8 cellular contexts compared by ENCODE assay signal in genomic region chr3:139646505-139646904, GRCh38. TPM values are rescaled to one million over a fixed set of nuclear protein-coding genes. Genes with fewer than 3 reads are reported as not detected.
"Had no signal": no experiment of that assay in that cellular context is flagged by ENCODE, and none has a peak within 500 bp of the region (broad histone marks: within the 10 kb centered on the region; RNA-seq: fewer than 3 reads in every experiment).

No MANE protein-coding gene starts in this region.

- H2AFZ ChIP-seq: GM23338 had no signal

- H3K4me2 ChIP-seq: GM23338 had no signal

- DNase-seq: H9, HCEC 1CT, KG1 had no signal

- H3K4me3 ChIP-seq: GM23338 had no signal

- FAIRE-seq: H1, H54 had no signal

- ATAC-seq: GM23338 had no signal

- H3K27ac ChIP-seq: HL-60 had no signal

RNA-seq across cellular contexts. Expression of gene NMNAT3, which starts 31.3 kb away (rescaled TPM):
- total RNA-seq: HT1080 had no signal
